In the genomic region with DNA sequence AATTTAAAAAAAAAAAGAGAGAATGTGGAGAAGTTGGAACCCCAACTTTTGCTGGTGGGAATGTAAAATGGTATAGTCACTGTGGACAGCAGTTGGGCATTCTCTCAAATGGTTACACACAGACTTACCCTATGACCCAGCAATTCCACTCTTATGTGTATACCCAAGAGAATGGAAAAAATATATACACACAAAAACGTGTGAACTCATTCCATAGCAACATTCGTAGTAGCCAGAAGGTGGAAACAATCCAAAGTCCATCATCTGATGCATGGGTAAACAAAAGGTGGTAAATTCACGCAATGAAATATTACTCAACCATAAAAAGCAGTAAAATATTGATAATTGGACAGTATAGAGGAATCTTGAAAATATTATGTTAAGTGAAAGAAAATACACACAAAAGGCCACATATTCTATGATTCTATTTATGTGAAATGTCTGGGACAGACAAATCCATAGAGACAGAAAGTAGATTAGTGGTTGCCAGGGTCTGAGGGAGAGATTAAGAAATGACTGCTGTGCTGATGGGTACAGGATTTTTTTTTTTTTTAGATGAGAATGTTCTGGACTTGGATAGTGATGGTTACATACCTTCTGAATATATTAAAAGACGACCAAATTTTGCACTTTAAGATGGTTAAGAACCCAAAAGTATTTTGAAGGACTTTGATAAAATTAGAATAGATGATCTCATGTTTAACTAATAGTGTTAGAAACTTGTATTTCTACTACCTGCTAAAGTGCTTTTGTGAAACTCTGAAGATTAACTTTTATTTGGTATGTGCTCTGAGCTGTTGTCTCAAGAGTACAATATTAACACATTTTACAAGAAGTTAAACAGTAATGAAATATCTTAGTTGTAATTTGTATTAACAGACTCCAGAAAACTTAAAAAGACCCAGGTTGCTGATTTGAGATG, we compare ENCODE assay signal across 1 cellular context.
A peak's percentile ranks its signal among the peaks of the same experiment; 100 is the strongest.
TF ChIP-seq lines count a peak whose summit lies in the region.

No MANE protein-coding gene starts in this region.

TF ChIP-seq in HepG2, 621 proteins besides CTCF, POLR2A, EP300 and RAD21 (continued from another document):
- TF ChIP-seq, protein P1, sequence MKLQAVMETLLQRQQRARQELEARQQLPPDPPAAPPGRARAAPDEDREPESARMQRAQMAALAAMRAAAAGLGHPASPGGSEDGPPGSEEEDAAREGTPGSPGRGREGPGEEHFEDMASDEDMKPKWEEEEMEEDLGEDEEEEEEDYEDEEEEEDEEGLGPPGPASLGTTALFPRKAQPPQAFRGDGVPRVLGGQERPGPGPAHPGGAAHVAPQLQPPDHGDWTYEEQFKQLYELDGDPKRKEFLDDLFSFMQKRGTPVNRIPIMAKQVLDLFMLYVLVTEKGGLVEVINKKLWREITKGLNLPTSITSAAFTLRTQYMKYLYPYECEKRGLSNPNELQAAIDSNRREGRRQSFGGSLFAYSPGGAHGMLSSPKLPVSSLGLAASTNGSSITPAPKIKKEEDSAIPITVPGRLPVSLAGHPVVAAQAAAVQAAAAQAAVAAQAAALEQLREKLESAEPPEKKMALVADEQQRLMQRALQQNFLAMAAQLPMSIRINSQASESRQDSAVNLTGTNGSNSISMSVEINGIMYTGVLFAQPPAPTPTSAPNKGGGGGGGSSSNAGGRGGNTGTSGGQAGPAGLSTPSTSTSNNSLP (IDR thresholded peaks at IDR 0.05; ENCODE audit: low read depth, low read length), result peak; percentile 71; the same call in 1 of the 2 replicates
- TF ChIP-seq, protein P2, sequence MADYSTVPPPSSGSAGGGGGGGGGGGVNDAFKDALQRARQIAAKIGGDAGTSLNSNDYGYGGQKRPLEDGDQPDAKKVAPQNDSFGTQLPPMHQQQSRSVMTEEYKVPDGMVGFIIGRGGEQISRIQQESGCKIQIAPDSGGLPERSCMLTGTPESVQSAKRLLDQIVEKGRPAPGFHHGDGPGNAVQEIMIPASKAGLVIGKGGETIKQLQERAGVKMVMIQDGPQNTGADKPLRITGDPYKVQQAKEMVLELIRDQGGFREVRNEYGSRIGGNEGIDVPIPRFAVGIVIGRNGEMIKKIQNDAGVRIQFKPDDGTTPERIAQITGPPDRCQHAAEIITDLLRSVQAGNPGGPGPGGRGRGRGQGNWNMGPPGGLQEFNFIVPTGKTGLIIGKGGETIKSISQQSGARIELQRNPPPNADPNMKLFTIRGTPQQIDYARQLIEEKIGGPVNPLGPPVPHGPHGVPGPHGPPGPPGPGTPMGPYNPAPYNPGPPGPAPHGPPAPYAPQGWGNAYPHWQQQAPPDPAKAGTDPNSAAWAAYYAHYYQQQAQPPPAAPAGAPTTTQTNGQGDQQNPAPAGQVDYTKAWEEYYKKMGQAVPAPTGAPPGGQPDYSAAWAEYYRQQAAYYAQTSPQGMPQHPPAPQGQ (CRISPR knock-in tag; IDR thresholded peaks at IDR 0.05; ENCODE audit: borderline replicate concordance), result no peak
- TF ChIP-seq, protein P3, sequence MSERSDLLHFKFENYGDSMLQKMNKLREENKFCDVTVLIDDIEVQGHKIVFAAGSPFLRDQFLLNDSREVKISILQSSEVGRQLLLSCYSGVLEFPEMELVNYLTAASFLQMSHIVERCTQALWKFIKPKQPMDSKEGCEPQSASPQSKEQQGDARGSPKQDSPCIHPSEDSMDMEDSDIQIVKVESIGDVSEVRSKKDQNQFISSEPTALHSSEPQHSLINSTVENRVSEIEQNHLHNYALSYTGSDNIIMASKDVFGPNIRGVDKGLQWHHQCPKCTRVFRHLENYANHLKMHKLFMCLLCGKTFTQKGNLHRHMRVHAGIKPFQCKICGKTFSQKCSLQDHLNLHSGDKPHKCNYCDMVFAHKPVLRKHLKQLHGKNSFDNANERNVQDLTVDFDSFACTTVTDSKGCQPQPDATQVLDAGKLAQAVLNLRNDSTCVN (CRISPR knock-in tag; IDR thresholded peaks at IDR 0.05; ENCODE audit: borderline replicate concordance), result no peak
- peak; percentile 25; the same call in 1 of the 2 replicates for TF ChIP-seq RFX1 (IDR thresholded peaks at IDR 0.05)
- TF ChIP-seq, protein P4, sequence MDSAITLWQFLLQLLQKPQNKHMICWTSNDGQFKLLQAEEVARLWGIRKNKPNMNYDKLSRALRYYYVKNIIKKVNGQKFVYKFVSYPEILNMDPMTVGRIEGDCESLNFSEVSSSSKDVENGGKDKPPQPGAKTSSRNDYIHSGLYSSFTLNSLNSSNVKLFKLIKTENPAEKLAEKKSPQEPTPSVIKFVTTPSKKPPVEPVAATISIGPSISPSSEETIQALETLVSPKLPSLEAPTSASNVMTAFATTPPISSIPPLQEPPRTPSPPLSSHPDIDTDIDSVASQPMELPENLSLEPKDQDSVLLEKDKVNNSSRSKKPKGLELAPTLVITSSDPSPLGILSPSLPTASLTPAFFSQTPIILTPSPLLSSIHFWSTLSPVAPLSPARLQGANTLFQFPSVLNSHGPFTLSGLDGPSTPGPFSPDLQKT (CRISPR knock-in tag; IDR thresholded peaks at IDR 0.05; ENCODE audit: borderline replicate concordance), result no peak
- TF ChIP-seq ZNF10 (CRISPR knock-in tag; IDR thresholded peaks at IDR 0.05; ENCODE audit: borderline replicate concordance, low read depth), result no peak
- TF ChIP-seq, protein P5, sequence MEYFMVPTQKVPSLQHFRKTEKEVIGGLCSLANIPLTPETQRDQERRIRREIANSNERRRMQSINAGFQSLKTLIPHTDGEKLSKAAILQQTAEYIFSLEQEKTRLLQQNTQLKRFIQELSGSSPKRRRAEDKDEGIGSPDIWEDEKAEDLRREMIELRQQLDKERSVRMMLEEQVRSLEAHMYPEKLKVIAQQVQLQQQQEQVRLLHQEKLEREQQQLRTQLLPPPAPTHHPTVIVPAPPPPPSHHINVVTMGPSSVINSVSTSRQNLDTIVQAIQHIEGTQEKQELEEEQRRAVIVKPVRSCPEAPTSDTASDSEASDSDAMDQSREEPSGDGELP (IDR thresholded peaks at IDR 0.05; ENCODE audit: borderline replicate concordance, low read depth), result peak; percentile 81; the same call in 1 of the 2 replicates
- no peak for TF ChIP-seq KLF6 (CRISPR knock-in tag; IDR thresholded peaks at IDR 0.05)
- peak; percentile 46; the same call in 1 of the 2 replicates for TF ChIP-seq SOX5 (CRISPR knock-in tag; IDR thresholded peaks at IDR 0.05; ENCODE audit: borderline replicate concordance)
- no peak for TF ChIP-seq ZSCAN9 (CRISPR knock-in tag; IDR thresholded peaks at IDR 0.05; ENCODE audit: borderline replicate concordance)
- TF ChIP-seq ASH2L (IDR thresholded peaks at IDR 0.05; ENCODE audit: insufficient read length, low read depth, low read length), result peak; percentile 47
- TF ChIP-seq ZNF124 (CRISPR knock-in tag; IDR thresholded peaks at IDR 0.05), result no peak
- peak; percentile 42; the same call in 1 of the 2 replicates for TF ChIP-seq ZNF709 (CRISPR knock-in tag; IDR thresholded peaks at IDR 0.05)
- peak; percentile 75 for TF ChIP-seq HNF4A (CRISPR knock-in tag; IDR thresholded peaks at IDR 0.05)
- TF ChIP-seq SAP130 (CRISPR knock-in tag; IDR thresholded peaks at IDR 0.05; ENCODE audit: low read depth), result peak; percentile 33; the same call in 1 of the 2 replicates
- peak; percentile 81; the same call in 1 of the 2 replicates for TF ChIP-seq TBX3 (IDR thresholded peaks at IDR 0.05; ENCODE audit: borderline replicate concordance)
- TF ChIP-seq ZKSCAN8 (CRISPR knock-in tag; IDR thresholded peaks at IDR 0.05; ENCODE audit: borderline replicate concordance), result peak; percentile 94
- TF ChIP-seq ZNF747 (CRISPR knock-in tag; IDR thresholded peaks at IDR 0.05; ENCODE audit: borderline replicate concordance), result no peak
- peak; percentile 7; the same call in 1 of the 2 replicates for TF ChIP-seq SMC3 (IDR thresholded peaks at IDR 0.05; ENCODE audit: low read length)
- TF ChIP-seq FLYWCH1 (CRISPR knock-in tag; IDR thresholded peaks at IDR 0.05), result no peak
- TF ChIP-seq FOXP1 (IDR thresholded peaks at IDR 0.05), result peak; percentile 50; the same call in 1 of the 2 replicates
- TF ChIP-seq FOXP1 (CRISPR knock-in tag; IDR thresholded peaks at IDR 0.05), result peak; percentile 56
- no peak for TF ChIP-seq ZNF160 (CRISPR knock-in tag; IDR thresholded peaks at IDR 0.05)
- TF ChIP-seq FOXK1 (CRISPR knock-in tag; IDR thresholded peaks at IDR 0.05; ENCODE audit: borderline replicate concordance, low read depth), result peak; percentile 32; the same call in 1 of the 2 replicates
- TF ChIP-seq NFRKB (IDR thresholded peaks at IDR 0.05), result no peak
- TF ChIP-seq ZNF282 (IDR thresholded peaks at IDR 0.05; ENCODE audit: partially characterized antibody), result no peak
- TF ChIP-seq FOXA3 (CRISPR knock-in tag; IDR thresholded peaks at IDR 0.05), result peak; percentile 48; the same call in 1 of the 2 replicates
- peak; percentile 32; the same call in 1 of the 2 replicates for TF ChIP-seq JUNB (CRISPR knock-in tag; IDR thresholded peaks at IDR 0.05; ENCODE audit: borderline replicate concordance)
- peak; percentile 15 for TF ChIP-seq TEAD3 (CRISPR knock-in tag; optimal IDR thresholded peaks at IDR 0.05; ENCODE audit: borderline replicate concordance)
- TF ChIP-seq, protein P6, sequence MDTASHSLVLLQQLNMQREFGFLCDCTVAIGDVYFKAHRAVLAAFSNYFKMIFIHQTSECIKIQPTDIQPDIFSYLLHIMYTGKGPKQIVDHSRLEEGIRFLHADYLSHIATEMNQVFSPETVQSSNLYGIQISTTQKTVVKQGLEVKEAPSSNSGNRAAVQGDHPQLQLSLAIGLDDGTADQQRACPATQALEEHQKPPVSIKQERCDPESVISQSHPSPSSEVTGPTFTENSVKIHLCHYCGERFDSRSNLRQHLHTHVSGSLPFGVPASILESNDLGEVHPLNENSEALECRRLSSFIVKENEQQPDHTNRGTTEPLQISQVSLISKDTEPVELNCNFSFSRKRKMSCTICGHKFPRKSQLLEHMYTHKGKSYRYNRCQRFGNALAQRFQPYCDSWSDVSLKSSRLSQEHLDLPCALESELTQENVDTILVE (CRISPR knock-in tag; IDR thresholded peaks at IDR 0.05), result no peak
- no peak for TF ChIP-seq SATB2 (CRISPR knock-in tag; IDR thresholded peaks at IDR 0.05)
- TF ChIP-seq, protein P7, sequence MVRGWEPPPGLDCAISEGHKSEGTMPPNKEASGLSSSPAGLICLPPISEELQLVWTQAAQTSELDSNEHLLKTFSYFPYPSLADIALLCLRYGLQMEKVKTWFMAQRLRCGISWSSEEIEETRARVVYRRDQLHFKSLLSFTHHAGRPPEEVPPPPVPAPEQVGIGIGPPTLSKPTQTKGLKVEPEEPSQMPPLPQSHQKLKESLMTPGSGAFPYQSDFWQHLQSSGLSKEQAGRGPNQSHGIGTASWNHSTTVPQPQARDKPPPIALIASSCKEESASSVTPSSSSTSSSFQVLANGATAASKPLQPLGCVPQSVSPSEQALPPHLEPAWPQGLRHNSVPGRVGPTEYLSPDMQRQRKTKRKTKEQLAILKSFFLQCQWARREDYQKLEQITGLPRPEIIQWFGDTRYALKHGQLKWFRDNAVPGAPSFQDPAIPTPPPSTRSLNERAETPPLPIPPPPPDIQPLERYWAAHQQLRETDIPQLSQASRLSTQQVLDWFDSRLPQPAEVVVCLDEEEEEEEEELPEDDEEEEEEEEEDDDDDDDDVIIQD (CRISPR knock-in tag; IDR thresholded peaks at IDR 0.05; ENCODE audit: low read depth), result peak; percentile 90; the same call in 1 of the 2 replicates
- TF ChIP-seq CHD4 (IDR thresholded peaks at IDR 0.05; ENCODE audit: borderline replicate concordance, low read length), result peak; percentile 53; the same call in 1 of the 2 replicates
- no peak for TF ChIP-seq TEAD2 (CRISPR knock-in tag; IDR thresholded peaks at IDR 0.05)
- 0 out of 2 replicates have a peak, but pooled peaks have one; percentile 11 for TF ChIP-seq RCOR2 (CRISPR knock-in tag; IDR thresholded peaks at IDR 0.05)
- TF ChIP-seq ETV6 (CRISPR knock-in tag; conservative IDR thresholded peaks at IDR 0.05), result no peak
- TF ChIP-seq DNMT3B (CRISPR knock-in tag; conservative IDR thresholded peaks at IDR 0.05), result no peak
- peak; percentile 88; the same call in 1 of the 2 replicates for TF ChIP-seq EHMT2 (IDR thresholded peaks at IDR 0.05; ENCODE audit: borderline replicate concordance, low read depth, low read length)
- 0 out of 2 replicates have a peak, but pooled peaks have one; percentile 29 for TF ChIP-seq RXRB (CRISPR knock-in tag; IDR thresholded peaks at IDR 0.05; ENCODE audit: borderline replicate concordance)
- TF ChIP-seq ZNF451 (CRISPR knock-in tag; IDR thresholded peaks at IDR 0.05), result no peak
- TF ChIP-seq RFX5 (IDR thresholded peaks at IDR 0.05; ENCODE audit: low read depth, low read length), result peak; percentile 31; the same call in 1 of the 2 replicates
- TF ChIP-seq, protein P8, sequence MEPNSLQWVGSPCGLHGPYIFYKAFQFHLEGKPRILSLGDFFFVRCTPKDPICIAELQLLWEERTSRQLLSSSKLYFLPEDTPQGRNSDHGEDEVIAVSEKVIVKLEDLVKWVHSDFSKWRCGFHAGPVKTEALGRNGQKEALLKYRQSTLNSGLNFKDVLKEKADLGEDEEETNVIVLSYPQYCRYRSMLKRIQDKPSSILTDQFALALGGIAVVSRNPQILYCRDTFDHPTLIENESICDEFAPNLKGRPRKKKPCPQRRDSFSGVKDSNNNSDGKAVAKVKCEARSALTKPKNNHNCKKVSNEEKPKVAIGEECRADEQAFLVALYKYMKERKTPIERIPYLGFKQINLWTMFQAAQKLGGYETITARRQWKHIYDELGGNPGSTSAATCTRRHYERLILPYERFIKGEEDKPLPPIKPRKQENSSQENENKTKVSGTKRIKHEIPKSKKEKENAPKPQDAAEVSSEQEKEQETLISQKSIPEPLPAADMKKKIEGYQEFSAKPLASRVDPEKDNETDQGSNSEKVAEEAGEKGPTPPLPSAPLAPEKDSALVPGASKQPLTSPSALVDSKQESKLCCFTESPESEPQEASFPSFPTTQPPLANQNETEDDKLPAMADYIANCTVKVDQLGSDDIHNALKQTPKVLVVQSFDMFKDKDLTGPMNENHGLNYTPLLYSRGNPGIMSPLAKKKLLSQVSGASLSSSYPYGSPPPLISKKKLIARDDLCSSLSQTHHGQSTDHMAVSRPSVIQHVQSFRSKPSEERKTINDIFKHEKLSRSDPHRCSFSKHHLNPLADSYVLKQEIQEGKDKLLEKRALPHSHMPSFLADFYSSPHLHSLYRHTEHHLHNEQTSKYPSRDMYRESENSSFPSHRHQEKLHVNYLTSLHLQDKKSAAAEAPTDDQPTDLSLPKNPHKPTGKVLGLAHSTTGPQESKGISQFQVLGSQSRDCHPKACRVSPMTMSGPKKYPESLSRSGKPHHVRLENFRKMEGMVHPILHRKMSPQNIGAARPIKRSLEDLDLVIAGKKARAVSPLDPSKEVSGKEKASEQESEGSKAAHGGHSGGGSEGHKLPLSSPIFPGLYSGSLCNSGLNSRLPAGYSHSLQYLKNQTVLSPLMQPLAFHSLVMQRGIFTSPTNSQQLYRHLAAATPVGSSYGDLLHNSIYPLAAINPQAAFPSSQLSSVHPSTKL (CRISPR knock-in tag; IDR thresholded peaks at IDR 0.05), result peak; percentile 38; the same call in 1 of the 2 replicates
- TF ChIP-seq FOXA1 (IDR thresholded peaks at IDR 0.05), result no peak
- TF ChIP-seq FOXA1 (CRISPR knock-in tag; IDR thresholded peaks at IDR 0.05), result 0 out of 2 replicates have a peak, but pooled peaks have one; percentile 25
- TF ChIP-seq NCOR1 (IDR thresholded peaks at IDR 0.05; ENCODE audit: borderline replicate concordance, low read length), result peak; percentile 85
- TF ChIP-seq ZFP36L2 (CRISPR knock-in tag; IDR thresholded peaks at IDR 0.05), result no peak
- TF ChIP-seq BHLHE40 (IDR thresholded peaks at IDR 0.05; ENCODE audit: low read length), result peak; percentile 35; the same call in 1 of the 2 replicates
- TF ChIP-seq ZNF460 (CRISPR knock-in tag; IDR thresholded peaks at IDR 0.05; ENCODE audit: borderline replicate concordance), result no peak
